Comparison of ENCODE assay signal across 7 cellular contexts in the genomic region with DNA sequence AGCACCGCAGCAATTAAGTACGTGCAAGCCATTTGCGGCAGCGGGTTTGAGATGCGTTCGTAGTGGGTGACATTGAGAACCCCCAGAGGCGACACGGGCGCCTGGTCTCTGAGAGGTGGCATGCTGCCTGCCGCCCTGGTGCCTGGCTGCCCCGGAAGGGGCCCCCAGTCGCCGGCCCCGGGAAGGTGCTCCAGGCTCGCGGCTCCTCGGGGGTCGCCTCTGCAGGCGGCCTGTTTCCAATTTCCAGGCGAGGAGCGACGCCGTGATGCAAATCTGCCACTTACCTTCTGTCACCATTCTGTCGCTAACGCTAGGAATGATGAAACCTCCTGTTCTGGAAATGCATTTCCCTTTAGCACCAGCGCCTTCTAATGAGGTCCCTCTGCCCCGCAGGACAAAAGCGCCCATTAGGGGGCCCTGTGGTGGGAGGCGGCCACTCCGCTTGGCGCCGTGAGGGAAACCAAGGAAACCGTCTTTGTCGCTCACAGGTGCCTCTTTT. TPM values are rescaled to one million over a fixed set of nuclear protein-coding genes. Genes with fewer than 3 reads are reported as not detected.
DNase-seq lines count a peak whose midpoint lies in the region; ATAC-seq and TF ChIP-seq lines count a peak whose summit lies in the region.

No MANE protein-coding gene starts in this region.

- peak overlapping the region in 1 of 2 donors; percentile 70 for H3K27ac Mint-ChIP-seq in effector memory CD8-positive, alpha-beta T cell

- H3K9ac ChIP-seq in GM23248, result no peak overlapping the region
- H3K9ac ChIP-seq in parathyroid adenoma, result no peak overlapping the region

- ATAC-seq in effector memory CD8-positive, alpha-beta T cell (replicated peaks), result peak; percentile 72
- ATAC-seq in HG03571 (IDR thresholded peaks at IDR 0.05; ENCODE audit: unreplicated experiment), result no peak

- peak overlapping the region; percentile 45 for H2AFZ ChIP-seq in GM23248
- H2AFZ ChIP-seq in parathyroid adenoma, result peak overlapping the region; percentile 66

- WGBS in GM23248 (ENCODE audit: low coverage in 1 of 2, low lambda C conversion rate in 2 of 2, missing lambda C conversion rate in 2 of 2), 2 experiments, result 7 to 8% methylated on average over 33 to 34 of the region's 34 CpGs

- in situ Hi-C loops in GM23248 (cut with MboI), result no loop called here

- H3K9me3 ChIP-seq in GM23248 (ENCODE audit: low read depth) (no peaks in the 10 kb centered on the region), parathyroid adenoma (ENCODE audit: control insufficient read depth, low read length) (no peaks in the 10 kb centered on the region)

- peak overlapping the region; percentile 63; the same call in 1 of the 2 replicates for H3K4me3 ChIP-seq in GM23248
- H3K4me3 ChIP-seq in parathyroid adenoma (ENCODE audit: low read depth, low read length), result peak overlapping the region; percentile 42

- no peaks in the 10 kb centered on the region for H3K36me3 ChIP-seq in GM23248 (ENCODE audit: low read depth)
- no peaks in the 10 kb centered on the region for H3K36me3 ChIP-seq in parathyroid adenoma (ENCODE audit: control insufficient read depth, insufficient read depth, low read length)

- H3K4me1 Mint-ChIP-seq in effector memory CD8-positive, alpha-beta T cell (ENCODE audit: low read depth in 2 of 2), result peaks cover 6 to 11% of the 10 kb centered on the region in 2 donors

- peaks cover 3% of the 10 kb centered on the region for H3K36me3 Mint-ChIP-seq in effector memory CD8-positive, alpha-beta T cell (ENCODE audit: insufficient read depth)

- H3K27ac ChIP-seq in GM23248, result no peak overlapping the region
- no peak overlapping the region for H3K27ac ChIP-seq in parathyroid adenoma

- peak overlapping the region; percentile 68 to 78 for H3K4me3 Mint-ChIP-seq in effector memory CD8-positive, alpha-beta T cell

- peaks cover 16 to 59% of the 10 kb centered on the region in 2 donors for H3K27me3 Mint-ChIP-seq in effector memory CD8-positive, alpha-beta T cell

- H3K27me3 ChIP-seq in GM23248 (replicated peaks; ENCODE audit: insufficient read depth), result peaks cover 62% of the 10 kb centered on the region
- H3K27me3 ChIP-seq in parathyroid adenoma (ENCODE audit: control insufficient read depth, insufficient read depth, low read length), result no peaks in the 10 kb centered on the region

- H3K79me2 ChIP-seq in GM23248 (ENCODE audit: insufficient read depth) (no peaks in the 10 kb centered on the region), parathyroid adenoma (no peaks in the 10 kb centered on the region)

- no peaks in the 10 kb centered on the region for H3K9me2 ChIP-seq in GM23248 (ENCODE audit: insufficient read depth)

- DNase-seq in GM23248 (no peak), NCI-H524 treated with DMSO at 0.1 percent for 48 hours (lab: John Stamatoyannopoulos, UW) (peak; percentile 64), SKM-1 treated with dmso at 0.1 percent for 144 hours (lab: John Stamatoyannopoulos, UW; ENCODE audit: unreplicated experiment) (no peak), RKO (ENCODE audit: low spot score) (no peak)
- no peak for DNase-seq in effector memory CD8-positive, alpha-beta T cell

- H3K4me2 ChIP-seq in GM23248 (ENCODE audit: unreplicated experiment) (peak overlapping the region; percentile 71), parathyroid adenoma (ENCODE audit: low read length) (peak overlapping the region; percentile 67)

- H3K4me1 ChIP-seq in GM23248 (ENCODE audit: insufficient read depth) (no peaks in the 10 kb centered on the region), parathyroid adenoma (no peaks in the 10 kb centered on the region)

- H3K9me3 Mint-ChIP-seq in effector memory CD8-positive, alpha-beta T cell, result peaks cover 0 to 2% of the 10 kb centered on the region in 2 donors

- H4K20me1 ChIP-seq in GM23248 (ENCODE audit: insufficient read depth), result no peaks in the 10 kb centered on the region

- H3F3A ChIP-seq in GM23248 (ENCODE audit: insufficient read depth), result no peaks in the 10 kb centered on the region

- no peak for TF ChIP-seq CTCF in parathyroid adenoma (IDR thresholded peaks at IDR 0.05)

RNA-seq across cellular contexts. Expression of a gene that starts 13.0 kb away (rescaled TPM):
- 0.11 and 0.13 TPM in 2 replicates for total RNA-seq in GM23248 (2014; rRNA removed; shearing (Covaris generic))
- 0.19 and 0.22 TPM in 2 replicates for polyA plus RNA-seq in GM23248 (2016; fragmentation: Nextera tagmentation; extraction: Ambion mirVana)
